In the genomic region with DNA sequence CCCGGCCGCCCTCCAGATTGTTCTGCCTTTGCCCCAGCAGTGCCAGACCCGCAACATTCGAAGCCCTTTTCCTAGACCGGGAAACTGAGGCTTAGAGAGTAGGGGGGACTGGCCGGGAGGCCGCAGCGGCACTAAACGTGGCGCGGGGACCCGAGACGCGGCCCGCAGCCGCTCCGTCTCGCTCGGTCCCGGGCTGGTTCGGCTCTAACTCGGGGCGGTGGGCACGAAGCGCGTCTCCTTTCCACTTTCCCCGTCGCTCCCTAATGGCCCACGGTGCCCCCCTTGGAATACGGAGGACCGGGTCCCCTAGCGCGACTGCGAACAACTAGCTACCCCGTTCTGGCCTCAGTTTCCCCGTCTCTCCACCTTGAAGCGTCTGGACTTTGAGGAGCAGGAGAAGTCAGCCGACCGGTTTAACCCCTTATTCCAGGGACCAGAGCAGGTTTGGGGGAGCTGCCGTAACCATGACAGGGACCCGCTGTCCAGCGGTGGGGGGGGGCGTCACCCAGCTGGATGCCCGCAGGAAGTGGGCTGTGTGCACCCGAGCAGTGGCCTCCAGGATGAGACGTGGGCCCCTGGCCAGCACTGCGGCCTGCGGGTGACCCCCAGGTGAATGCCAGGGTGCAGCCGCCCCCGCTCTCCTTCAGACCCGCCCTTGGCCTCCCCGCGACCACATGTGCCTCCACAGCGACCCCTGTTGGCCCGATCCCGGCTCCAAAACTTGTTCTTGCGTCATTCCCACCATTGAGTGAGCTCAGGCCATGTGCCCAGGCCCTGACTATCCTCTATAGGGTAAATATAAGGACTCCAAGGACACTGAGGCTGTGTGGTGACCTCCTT, we compare ENCODE assay signal across 8 cellular contexts. TPM values are rescaled to one million over a fixed set of nuclear protein-coding genes. Genes with fewer than 3 reads are reported as not detected.
DNase-seq lines count a peak whose midpoint lies in the region; ATAC-seq, FAIRE-seq and TF ChIP-seq lines count a peak whose summit lies in the region.

No MANE protein-coding gene starts in this region.

- peak overlapping the region; percentile 98 for H3K4me3 ChIP-seq in A549

- POLR2A ChIA-PET in A549 (lab: Yijun Ruan, JAX) = interaction anchor here (1.3 to 1.5 kb wide), 3 partner anchors 12 to 31 kb away, joined by 3 to 8 read pairs (median 7); no protein-coding TSS in a partner anchor

- no peaks in the 10 kb centered on the region for H3K36me3 Mint-ChIP-seq in activated T-cell treated with anti-CD3 and anti-CD28 coated beads, Interleukin-2, amount 50 U/mL, for 4 hours (ENCODE audit: insufficient read depth)

- CTCF ChIA-PET in A549 (lab: Yijun Ruan, JAX) = interaction anchor here (0.7 to 18.5 kb wide), 12 partner anchors 16 to 167 kb away, joined by 3 to 771 read pairs (median 4); a partner anchor contains a TSS

- peak overlapping the region; percentile 60 for H3K4me3 Mint-ChIP-seq in activated T-cell treated with anti-CD3 and anti-CD28 coated beads, Interleukin-2, amount 50 U/mL, for 4 hours

- peak; percentile 32 to 44; a peak in 3 of 5 replicates for TF ChIP-seq RAD21 in A549 (conservative IDR thresholded peaks at IDR 0.05 in 1 of 2, IDR thresholded peaks at IDR 0.05 in 1 of 2)

- peaks cover 20% of the 10 kb centered on the region for H3K4me1 Mint-ChIP-seq in activated T-cell treated with anti-CD3 and anti-CD28 coated beads, Interleukin-2, amount 50 U/mL, for 4 hours (ENCODE audit: low read depth)

- ATAC-seq in A549 = peak; percentile 57 to 71
- peak; percentile 64 for ATAC-seq in activated T-cell treated with anti-CD3 and anti-CD28 coated beads, Interleukin-2, amount 50 U/mL, for 4 hours
- ATAC-seq in HG02798 (IDR thresholded peaks at IDR 0.05; ENCODE audit: poor library complexity, unreplicated experiment) = no peak

- peak overlapping the region; percentile 98 for H3K4me2 ChIP-seq in A549

- no peak for TF ChIP-seq EP300 in A549 (IDR thresholded peaks at IDR 0.05)

- no peaks in the 10 kb centered on the region for H3K9me3 ChIP-seq in A549

- peaks cover 58% of the 10 kb centered on the region for H3K4me1 ChIP-seq in A549

- FAIRE-seq in A549 (lab: Jason Lieb, UNC) = no peak

- peak overlapping the region; percentile 100 for H3K27ac ChIP-seq in A549

- H3K9me3 Mint-ChIP-seq in activated T-cell treated with anti-CD3 and anti-CD28 coated beads, Interleukin-2, amount 50 U/mL, for 4 hours = no peaks in the 10 kb centered on the region

- peak; percentile 62 for TF ChIP-seq CTCF in A549 (IDR thresholded peaks at IDR 0.05)
- peak; percentile 47 for TF ChIP-seq CTCF in GM20000 (IDR thresholded peaks at IDR 0.05; ENCODE audit: extremely low read depth, missing control alignments)

- 1% methylated on average over 23 of the region's 57 CpGs for WGBS in A549 (ENCODE audit: missing lambda C conversion rate)

- DNase-seq in A549 (ENCODE audit: low read depth in 1 of 2, low spot score in 1 of 2) = peak; percentile 74 to 85
- peak; percentile 91 for DNase-seq in GM20000 (ENCODE audit: low spot score)
- peak; percentile 44 for DNase-seq in OCI-M2 (lab: John Stamatoyannopoulos, UW; ENCODE audit: unreplicated experiment)
- peak; percentile 81 for DNase-seq in activated T-cell treated with anti-CD3 and anti-CD28 coated beads, Interleukin-2, amount 50 U/mL, for 4 hours
- peak; percentile 77 to 86 for DNase-seq in erythroblast (lab: John Stamatoyannopoulos, UW)
- peak; percentile 93 for DNase-seq in mucosa of gallbladder (ENCODE audit: low spot score)
- DNase-seq in stimulated activated CD8-positive, alpha-beta memory T cell treated with anti-CD3 and anti-CD28 coated beads, Interleukin-2, amount 100 ng/mL, for 48 hours (ENCODE audit: low read depth in 2 of 2) = peak; percentile 76 to 83

- H3K27me3 Mint-ChIP-seq in activated T-cell treated with anti-CD3 and anti-CD28 coated beads, Interleukin-2, amount 50 U/mL, for 4 hours (ENCODE audit: low read depth) = peaks cover 49% of the 10 kb centered on the region

- TF ChIP-seq POLR2A in A549 (IDR thresholded peaks at IDR 0.05; ENCODE audit: low read length) = no peak
- no peak for TF ChIP-seq POLR2A in erythroblast (IDR thresholded peaks at IDR 0.05; ENCODE audit: low read length)

TF ChIP-seq in A549, 52 proteins besides CTCF, POLR2A, EP300 and RAD21 (continues in another document):
- TF ChIP-seq CBX2 (IDR thresholded peaks at IDR 0.05; ENCODE audit: borderline replicate concordance, low read depth) (no peak), CHD2 (IDR thresholded peaks at IDR 0.05; ENCODE audit: low read length, partially characterized antibody) (no peak), TFCP2L1 (CRISPR knock-in tag; IDR thresholded peaks at IDR 0.05) (0 out of 2 replicates have a peak, but pooled peaks have one; percentile 23), NR3C1 (IDR thresholded peaks at IDR 0.05) (no peak), SMC3 (IDR thresholded peaks at IDR 0.05) (peak; percentile 56), PHF8 (IDR thresholded peaks at IDR 0.05; ENCODE audit: borderline replicate concordance, low read depth) (no peak), ZNF302 (CRISPR knock-in tag; IDR thresholded peaks at IDR 0.05) (no peak), KDM5A (IDR thresholded peaks at IDR 0.05) (no peak), MYC (IDR thresholded peaks at IDR 0.05; ENCODE audit: borderline replicate concordance, low read length) (peak; percentile 99), TP53 (CRISPR knock-in tag; IDR thresholded peaks at IDR 0.05) (no peak), POLR2AphosphoS2 (conservative IDR thresholded peaks at IDR 0.05; ENCODE audit: low read length) (no peak), KDM1A (IDR thresholded peaks at IDR 0.05; ENCODE audit: low read depth) (no peak), MAFK (IDR thresholded peaks at IDR 0.05; ENCODE audit: partially characterized antibody) (no peak)
- TF ChIP-seq, protein P1, sequence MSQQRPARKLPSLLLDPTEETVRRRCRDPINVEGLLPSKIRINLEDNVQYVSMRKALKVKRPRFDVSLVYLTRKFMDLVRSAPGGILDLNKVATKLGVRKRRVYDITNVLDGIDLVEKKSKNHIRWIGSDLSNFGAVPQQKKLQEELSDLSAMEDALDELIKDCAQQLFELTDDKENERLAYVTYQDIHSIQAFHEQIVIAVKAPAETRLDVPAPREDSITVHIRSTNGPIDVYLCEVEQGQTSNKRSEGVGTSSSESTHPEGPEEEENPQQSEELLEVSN (IDR thresholded peaks at IDR 0.05; ENCODE audit: borderline replicate concordance, low read depth) = peak; percentile 80; the same call in 1 of the 2 replicates

RNA-seq across cellular contexts. Expression of a gene that starts 1.1 kb away (rescaled TPM):
- polyA plus RNA-seq in A549 (2011; rRNA removed) = 12.2 and 16.0 TPM in 2 replicates
- 23.4 and 33.7 TPM in 2 replicates for polyA plus RNA-seq in A549 (2012; cell fraction: cytosol; rRNA removed)
- polyA plus RNA-seq in A549 (2012; cell fraction: nucleus; rRNA removed) = 21.3 and 29.9 TPM in 2 replicates
- 20.2 to 21.5 TPM (median 20.3 TPM) in 3 replicates for polyA plus RNA-seq in A549 (2017; fragmentation: RNase III; extraction: RNeasy Plus Mini Kit Qiagen cat#74134 plus additional on column Dnase treatment)
- 9.8 and 15.0 TPM in 2 replicates for polyA minus RNA-seq in A549 (2011; rRNA and poly(A)+ RNA removed)
- total RNA-seq in activated T-cell treated with anti-CD3 and anti-CD28 coated beads, Interleukin-2, amount 50 U/mL, for 4 hours = under 1 TPM; 0.13 to 0.42 (median 0.35) TPM
- 186 TPM for total RNA-seq in mucosa of gallbladder

RNA-seq across cellular contexts. Expression of a gene that starts 18.5 kb away (rescaled TPM):
- polyA plus RNA-seq in A549 (2011; rRNA removed) = 1.1 and 2.0 TPM in 2 replicates
- polyA plus RNA-seq in A549 (2012; cell fraction: cytosol; rRNA removed) = 0.22 and 0.39 TPM in 2 replicates
- 0.14 TPM in 1 of 2 replicates, not detected in the other for polyA plus RNA-seq in A549 (2012; cell fraction: nucleus; rRNA removed)
- 0.45 to 0.75 TPM (median 0.63 TPM) in 3 replicates for polyA plus RNA-seq in A549 (2017; fragmentation: RNase III; extraction: RNeasy Plus Mini Kit Qiagen cat#74134 plus additional on column Dnase treatment)
- polyA minus RNA-seq in A549 (2011; rRNA and poly(A)+ RNA removed) = not detected in 2 replicates
- not detected for total RNA-seq in activated T-cell treated with anti-CD3 and anti-CD28 coated beads, Interleukin-2, amount 50 U/mL, for 4 hours
- 776 TPM for total RNA-seq in mucosa of gallbladder

RNA-seq across cellular contexts. Expression of a gene that starts 42.2 kb away (rescaled TPM):
- polyA plus RNA-seq in A549 (2011; rRNA removed) (8.3 and 11.1 TPM in 2 replicates), A549 (2017; fragmentation: RNase III; extraction: RNeasy Plus Mini Kit Qiagen cat#74134 plus additional on column Dnase treatment) (14.1 to 16.1 TPM (median 15.3 TPM) in 3 replicates)
- 16.0 and 23.0 TPM in 2 replicates for polyA plus RNA-seq in A549 (2012; cell fraction: cytosol; rRNA removed)
- 52.8 and 67.1 TPM in 2 replicates for polyA plus RNA-seq in A549 (2012; cell fraction: nucleus; rRNA removed)
- polyA minus RNA-seq in A549 (2011; rRNA and poly(A)+ RNA removed) = 12.5 and 17.6 TPM in 2 replicates
- total RNA-seq in activated T-cell treated with anti-CD3 and anti-CD28 coated beads, Interleukin-2, amount 50 U/mL, for 4 hours = under 1 TPM in 2 of 3 donors, not detected in 1; 0.26 to 0.35 TPM
- 62.8 TPM for total RNA-seq in mucosa of gallbladder

RNA-seq across cellular contexts. Expression of a gene that starts 47.2 kb away (rescaled TPM):
- polyA plus RNA-seq in A549 (2011; rRNA removed) (20.5 and 22.0 TPM in 2 replicates), A549 (2017; fragmentation: RNase III; extraction: RNeasy Plus Mini Kit Qiagen cat#74134 plus additional on column Dnase treatment) (23.5 to 28.4 TPM (median 26.1 TPM) in 3 replicates)
- polyA plus RNA-seq in A549 (2012; cell fraction: cytosol; rRNA removed) = 25.4 and 29.6 TPM in 2 replicates
- polyA plus RNA-seq in A549 (2012; cell fraction: nucleus; rRNA removed) = 116 and 166 TPM in 2 replicates
- polyA minus RNA-seq in A549 (2011; rRNA and poly(A)+ RNA removed) = 18.1 and 19.4 TPM in 2 replicates
- 10 to 100 TPM; 73.3 to 79.5 (median 77.3) TPM for total RNA-seq in activated T-cell treated with anti-CD3 and anti-CD28 coated beads, Interleukin-2, amount 50 U/mL, for 4 hours
- total RNA-seq in mucosa of gallbladder = 81.5 TPM

Comparison
In these comparisons a context has a peak if more than half of its experiments do, and no peak if none do; other contexts are left out.
1. RNA of a gene that starts 1.1 kb away (total RNA-seq): 186 TPM in mucosa of gallbladder (single experiment); 0.13 to 0.42 TPM in activated T-cell treated with anti-CD3 and anti-CD28 coated beads, Interleukin-2, amount 50 U/mL, for 4 hours; every median in the first group is over 100 times any median in the second.
2. RNA of a gene that starts 18.5 kb away (total RNA-seq): 776 TPM in mucosa of gallbladder (single experiment); not detected in activated T-cell treated with anti-CD3 and anti-CD28 coated beads, Interleukin-2, amount 50 U/mL, for 4 hours; every median in the first group is over 100 times any median in the second.
3. RNA of a gene that starts 42.2 kb away (total RNA-seq): 62.8 TPM in mucosa of gallbladder (single experiment); 0.26 to 0.35 TPM in activated T-cell treated with anti-CD3 and anti-CD28 coated beads, Interleukin-2, amount 50 U/mL, for 4 hours; every median in the first group is over 10 times any median in the second.
4. Peak in every context shown above with its lines, with median percentiles within 50 percentile points of each other: DNase-seq.